11 cellular contexts compared by ENCODE assay signal in the genomic region with DNA sequence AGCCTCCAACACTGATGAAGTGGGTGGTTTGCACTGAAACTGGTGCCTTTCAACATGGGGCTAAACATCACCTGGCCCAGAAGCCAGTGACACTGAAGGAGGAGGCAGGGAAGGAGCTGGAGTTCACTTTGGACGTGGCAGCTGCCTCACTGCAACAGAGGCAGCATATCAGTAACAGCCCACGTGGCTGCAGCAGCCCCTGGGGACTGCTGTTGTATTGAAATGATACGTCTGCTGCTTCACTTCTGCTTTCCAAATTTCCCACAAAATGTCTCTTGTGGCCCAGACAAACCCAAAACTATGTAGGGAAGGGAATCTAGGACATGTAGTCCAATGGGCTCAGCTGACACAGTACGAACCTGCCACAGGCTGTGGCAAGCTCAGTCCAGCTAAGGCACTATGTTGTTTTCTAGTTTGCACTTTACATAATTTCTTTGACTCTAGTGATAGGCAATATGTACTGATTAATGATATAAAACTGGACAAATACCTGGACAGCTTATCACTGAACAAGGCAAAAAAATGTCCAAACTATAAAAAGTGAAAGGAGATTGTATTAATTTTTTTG.
DNase-seq lines count a peak whose midpoint lies in the region; ATAC-seq and TF ChIP-seq lines count a peak whose summit lies in the region.
"Had no signal": no experiment of that assay in that cellular context is flagged by ENCODE, and none has a peak within 500 bp of the region (broad histone marks: within the 10 kb centered on the region; RNA-seq: fewer than 3 reads in every experiment).

No MANE protein-coding gene starts in this region.

- no peaks in the 10 kb centered on the region for H3K4me1 Mint-ChIP-seq in activated CD4-positive, alpha-beta memory T cell treated with anti-CD3 and anti-CD28 coated beads, Interleukin-2, amount 10 ng/mL, durations not matched to agents 7 days and 5 days

- H3K27me3 Mint-ChIP-seq in activated CD4-positive, alpha-beta memory T cell treated with anti-CD3 and anti-CD28 coated beads, Interleukin-2, amount 10 ng/mL, durations not matched to agents 7 days and 5 days, result peaks cover 11% of the 10 kb centered on the region

- DNase-seq in KBM-7 (peak; percentile 66), neuronal stem cell (ENCODE audit: low spot score) (no peak), aorta (no peak), upper lobe of right lung (no peak)
- DNase-seq in activated CD4-positive, alpha-beta memory T cell treated with anti-CD3 and anti-CD28 coated beads, Interleukin-2, amount 10 ng/mL, durations not matched to agents 7 days and 5 days, result no peak
- DNase-seq: NCI-H1436 treated with DMSO at 0.1 percent for 48 hours, T-helper 1 cell had no signal

- H3K9ac ChIP-seq in neuronal stem cell (ENCODE audit: low read depth, low read length, poor library complexity), result no peak overlapping the region

- H3K9me3 ChIP-seq in neuronal stem cell (replicated peaks in 1 of 2; ENCODE audit: control insufficient read depth in 2 of 2, insufficient read depth in 1 of 2, low read depth in 1 of 2, low read length in 2 of 2) (no peaks in the 10 kb centered on the region), aorta (ENCODE audit: control insufficient read depth, low read length) (no peaks in the 10 kb centered on the region), upper lobe of right lung (no peaks in the 10 kb centered on the region)

- H4K91ac ChIP-seq in neuronal stem cell (ENCODE audit: low read depth, low read length, poor library complexity), result no peak overlapping the region

- H3K14ac ChIP-seq in neuronal stem cell (ENCODE audit: low read length), result no peak overlapping the region

- H3K27me3 ChIP-seq in neuronal stem cell (ENCODE audit: control insufficient read depth in 3 of 3, insufficient read depth in 3 of 3, low read depth in 1 of 3, low read length in 3 of 3), result no peaks in the 10 kb centered on the region
- no peaks in the 10 kb centered on the region for H3K27me3 ChIP-seq in aorta (ENCODE audit: control insufficient read depth in 1 of 2, insufficient read depth in 2 of 2, low read length in 1 of 2)
- no peaks in the 10 kb centered on the region for H3K27me3 ChIP-seq in upper lobe of right lung

- H2BK5ac ChIP-seq in neuronal stem cell (ENCODE audit: low read length), result no peak overlapping the region

- no peaks in the 10 kb centered on the region for H3K79me1 ChIP-seq in neuronal stem cell (ENCODE audit: low read depth, low read length)

- H3K4me3 ChIP-seq in neuronal stem cell (ENCODE audit: low read length in 2 of 2) (no peak overlapping the region), aorta (ENCODE audit: low read length in 2 of 2) (no peak overlapping the region), upper lobe of right lung (no peak overlapping the region)

- no peak overlapping the region for H3K18ac ChIP-seq in neuronal stem cell (ENCODE audit: low read length)

- H3K27ac Mint-ChIP-seq in activated CD4-positive, alpha-beta memory T cell treated with anti-CD3 and anti-CD28 coated beads, Interleukin-2, amount 10 ng/mL, durations not matched to agents 7 days and 5 days, result no peak overlapping the region
- H3K27ac Mint-ChIP-seq: activated naive CD4-positive, alpha-beta T cell treated with anti-CD3 and anti-CD28 coated beads, Interleukin-2, amount 50 U/mL, for 72 hours had no signal

- H3K4me3 Mint-ChIP-seq in activated CD4-positive, alpha-beta memory T cell treated with anti-CD3 and anti-CD28 coated beads, Interleukin-2, amount 10 ng/mL, durations not matched to agents 7 days and 5 days, result no peak overlapping the region

- no peak overlapping the region for H2BK15ac ChIP-seq in neuronal stem cell (ENCODE audit: low read length)

- peak; percentile 94 for ATAC-seq in GM19035 (IDR thresholded peaks at IDR 0.05; ENCODE audit: unreplicated experiment)
- ATAC-seq in HG02642 (IDR thresholded peaks at IDR 0.05; ENCODE audit: poor library complexity, unreplicated experiment), result peak; percentile 94
- no peak for ATAC-seq in aorta (ENCODE audit: low FRiP score)
- ATAC-seq in upper lobe of right lung, result no peak
- ATAC-seq: activated naive CD4-positive, alpha-beta T cell treated with anti-CD3 and anti-CD28 coated beads, Interleukin-2, amount 50 U/mL, for 72 hours had no signal

- CTCF ChIA-PET in activated CD4-positive, alpha-beta memory T cell treated with anti-CD3 and anti-CD28 coated beads, Interleukin-2, amount 10 ng/mL, durations not matched to agents 7 days and 5 days (lab: Charles Lee), result interaction anchor here (1.6 kb wide), 1 partner anchor 8 kb away, joined by 4 read pairs; no protein-coding TSS in a partner anchor

- POLR2A ChIA-PET in activated CD4-positive, alpha-beta memory T cell treated with anti-CD3 and anti-CD28 coated beads, Interleukin-2, amount 10 ng/mL, durations not matched to agents 7 days and 5 days (lab: Charles Lee), result interaction anchor here (0.6 kb wide), 1 partner anchor 449 kb away, joined by 3 read pairs; no protein-coding TSS in a partner anchor

- H3K27ac ChIP-seq in neuronal stem cell (replicated peaks; ENCODE audit: low read length), result no peak overlapping the region
- H3K27ac ChIP-seq in aorta (ENCODE audit: low read depth in 1 of 2, low read length in 2 of 2), result no peak overlapping the region
- H3K27ac ChIP-seq in upper lobe of right lung, result no peak overlapping the region

- no peak overlapping the region for H4K8ac ChIP-seq in neuronal stem cell (ENCODE audit: low read depth, low read length)

- in situ Hi-C loops in KBM-7 (cut with MboI; ENCODE audit: low pct_unique_long_range_greater_than_20kb, low sequenced_read_pairs), result no loop called here

- no peaks in the 10 kb centered on the region for H3K9me3 Mint-ChIP-seq in activated CD4-positive, alpha-beta memory T cell treated with anti-CD3 and anti-CD28 coated beads, Interleukin-2, amount 10 ng/mL, durations not matched to agents 7 days and 5 days
- H3K9me3 Mint-ChIP-seq: activated naive CD4-positive, alpha-beta T cell treated with anti-CD3 and anti-CD28 coated beads, Interleukin-2, amount 50 U/mL, for 72 hours; nephron had no signal

- peaks cover 4 to 15% of the 10 kb centered on the region in 2 donors for H3K4me1 ChIP-seq in neuronal stem cell (ENCODE audit: control insufficient read depth in 2 of 2, insufficient read depth in 1 of 2, low read depth in 1 of 2, low read length in 2 of 2)
- H3K4me1 ChIP-seq in aorta (ENCODE audit: control insufficient read depth in 1 of 2, insufficient read depth in 2 of 2, low read length in 2 of 2), result no peaks in the 10 kb centered on the region
- H3K4me1 ChIP-seq in upper lobe of right lung, result no peaks in the 10 kb centered on the region

- no peak overlapping the region for H2BK12ac ChIP-seq in neuronal stem cell (ENCODE audit: low read length)

- no peaks in the 10 kb centered on the region for H3K36me3 Mint-ChIP-seq in activated CD4-positive, alpha-beta memory T cell treated with anti-CD3 and anti-CD28 coated beads, Interleukin-2, amount 10 ng/mL, durations not matched to agents 7 days and 5 days (ENCODE audit: low read depth)
- H3K36me3 Mint-ChIP-seq: activated naive CD4-positive, alpha-beta T cell treated with anti-CD3 and anti-CD28 coated beads, Interleukin-2, amount 50 U/mL, for 72 hours had no signal

- no CpG with 5 or more reads among the region's 4 CpGs for WGBS in neuronal stem cell (ENCODE audit: extremely low coverage in 2 of 2, insufficient read length in 2 of 2, insufficient replicate concordance in 1 of 2), 2 donors
- WGBS in aorta, 2 donors, result 81 to 82% methylated on average over 4 of the region's 4 CpGs

- H3K4me2 ChIP-seq in neuronal stem cell (ENCODE audit: insufficient read depth, low read length, poor library complexity, severe bottlenecking), result no peak overlapping the region

- H2AFZ ChIP-seq in neuronal stem cell (ENCODE audit: low read length), result peak overlapping the region; percentile 3

- H2BK120ac ChIP-seq in neuronal stem cell (ENCODE audit: low read depth, low read length), result no peak overlapping the region

- H3K23ac ChIP-seq in neuronal stem cell (ENCODE audit: low read depth, low read length, poor library complexity), result no peak overlapping the region

- no peak overlapping the region for H3K4ac ChIP-seq in neuronal stem cell (ENCODE audit: low read length)

- no peak overlapping the region for H2AK5ac ChIP-seq in neuronal stem cell (ENCODE audit: low read depth, low read length)

- H3K36me3 ChIP-seq in neuronal stem cell (replicated peaks in 1 of 2; ENCODE audit: control insufficient read depth in 2 of 2, insufficient read depth in 2 of 2, low read length in 2 of 2) (no peaks in the 10 kb centered on the region), aorta (ENCODE audit: control insufficient read depth in 1 of 2, insufficient read depth in 2 of 2, low read length in 1 of 2) (no peaks in the 10 kb centered on the region), upper lobe of right lung (no peaks in the 10 kb centered on the region)

- intact Hi-C loops in aorta (cut with DNase I) (no loop called here), upper lobe of right lung (cut with DNase I) (no loop called here)

- no peak for TF ChIP-seq CTCF in upper lobe of right lung (IDR thresholded peaks at IDR 0.05)

Comparison
In these comparisons a context has a peak if more than half of its experiments do, and no peak if none do; other contexts are left out.
1. ATAC-seq: peak in GM19035 (single experiment) and HG02642 (single experiment); none in aorta (single experiment) and upper lobe of right lung (single experiment).